11 cellular contexts compared by ENCODE assay signal in genomic region chr6:16237242-16237641, GRCh38. TPM values are rescaled to one million over a fixed set of nuclear protein-coding genes. Genes with fewer than 3 reads are reported as not detected.
A peak's percentile ranks its signal among the peaks of the same experiment; 100 is the strongest.
DNase-seq lines count a peak whose midpoint lies in the region; ATAC-seq and TF ChIP-seq lines count a peak whose summit lies in the region.
"Had no signal": no experiment of that assay in that cellular context is flagged by ENCODE, and none has a peak within 500 bp of the region (broad histone marks: within the 10 kb centered on the region; RNA-seq: fewer than 3 reads in every experiment).

No MANE protein-coding gene starts in this region.

- no peak overlapping the region for H2AFZ ChIP-seq in IMR-90 (replicated peaks; ENCODE audit: low read length, poor library complexity)

- dilution Hi-C loops in IMR-90 (cut with HindIII; ENCODE audit: low sequenced_read_pairs, unreplicated experiment) = no loop called here

- DNase-seq in CD4-positive, alpha-beta T cell = no peak
- DNase-seq in IMR-90 = no peak
- DNase-seq in central memory CD8-positive, alpha-beta T cell (ENCODE audit: low spot score in 2 of 2) = no peak
- DNase-seq in prostate gland (ENCODE audit: low spot score) = no peak
- DNase-seq in sciatic nerve (ENCODE audit: low spot score) = no peak
- DNase-seq in breast epithelium (ENCODE audit: low spot score in 2 of 2) = no peak
- no peak for DNase-seq in NCI-H82 treated with DMSO at 0.1 percent for 48 hours (lab: John Stamatoyannopoulos, UW; ENCODE audit: unreplicated experiment)
- DNase-seq: cerebellar nuclear complex, NCI-H510A treated with DMSO at 0.1 percent for 48 hours had no signal

- no peaks in the 10 kb centered on the region for H3K36me3 ChIP-seq in IMR-90 (ENCODE audit: control insufficient read depth, insufficient read depth, low read length)
- H3K36me3 ChIP-seq in prostate gland = no peaks in the 10 kb centered on the region
- no peaks in the 10 kb centered on the region for H3K36me3 ChIP-seq in breast epithelium
- H3K36me3 ChIP-seq: MG63 had no signal

- peak overlapping the region; percentile 25; the same call in 1 of the 2 replicates for H3K4ac ChIP-seq in IMR-90 (ENCODE audit: low read depth, low read length)

- no peak overlapping the region for H3K18ac ChIP-seq in IMR-90 (ENCODE audit: low read depth, low read length)

- peak overlapping the region; percentile 3; the same call in 1 of the 2 replicates for H2BK20ac ChIP-seq in IMR-90 (ENCODE audit: low read depth, low read length)

- no peaks in the 10 kb centered on the region for H3K79me1 ChIP-seq in IMR-90 (ENCODE audit: low read depth in 1 of 2, low read length in 2 of 2)

- peaks cover 14% of the 10 kb centered on the region for H3K27me3 ChIP-seq in CD4-positive, alpha-beta T cell (ENCODE audit: control insufficient read depth, insufficient read depth, low read length)
- H3K27me3 ChIP-seq in IMR-90 (ENCODE audit: control insufficient read depth, insufficient read depth, low read length) (no peaks in the 10 kb centered on the region), prostate gland (replicated peaks; ENCODE audit: insufficient read depth) (no peaks in the 10 kb centered on the region), breast epithelium (no peaks in the 10 kb centered on the region)
- H3K27me3 ChIP-seq: MG63 had no signal

- no peak for ATAC-seq in CD4-positive, alpha-beta T cell (ENCODE audit: poor library complexity)
- ATAC-seq in IMR-90 (ENCODE audit: low read depth) (no peak), sciatic nerve (no peak), GM18873 (IDR thresholded peaks at IDR 0.05; ENCODE audit: low FRiP score, unreplicated experiment) (no peak)
- ATAC-seq in central memory CD8-positive, alpha-beta T cell (replicated peaks; ENCODE audit: extremely low read depth, poor library complexity, severe bottlenecking) = no peak

- 100% methylated on average over 1 of the region's 7 CpGs; no CpG with 5 or more reads in 1 of the 2 experiments for WGBS in IMR-90 (ENCODE audit: extremely low coverage in 2 of 2, insufficient read length in 1 of 2), 2 experiments
- 95% methylated on average over 7 of the region's 7 CpGs for WGBS in prostate gland

- no peak overlapping the region for H3K27ac ChIP-seq in CD4-positive, alpha-beta T cell (ENCODE audit: low read depth, low read length)
- peak overlapping the region; percentile 13; the same call in 1 of the 2 replicates for H3K27ac ChIP-seq in IMR-90 (ENCODE audit: insufficient read depth, low read length)
- H3K27ac ChIP-seq in prostate gland = peak overlapping the region; percentile 83 to 86
- no peak overlapping the region for H3K27ac ChIP-seq in breast epithelium

- H3K9ac ChIP-seq in IMR-90 (ENCODE audit: low read depth, low read length) = 0 out of 2 replicates have a peak overlapping the region, but pooled peaks have one; percentile 1

- peak overlapping the region; percentile 57; the same call in 2 of the 3 replicates for H2BK15ac ChIP-seq in IMR-90 (ENCODE audit: low read depth, low read length)

- no peak overlapping the region for H2AK9ac ChIP-seq in IMR-90 (replicated peaks; ENCODE audit: low read depth, low read length, poor library complexity)

- no peak overlapping the region for H2BK5ac ChIP-seq in IMR-90 (ENCODE audit: low read depth, low read length, poor library complexity, severe bottlenecking)

- H2AK5ac ChIP-seq in IMR-90 (ENCODE audit: low read depth, low read length) = peak overlapping the region; percentile 8; the same call in 1 of the 2 replicates

- no peak overlapping the region for H3K4me3 ChIP-seq in IMR-90 (ENCODE audit: insufficient read depth, low read depth, low read length)
- H3K4me3 ChIP-seq in prostate gland = no peak overlapping the region
- H3K4me3 ChIP-seq in breast epithelium = no peak overlapping the region

- no peaks in the 10 kb centered on the region for H4K20me1 ChIP-seq in IMR-90 (ENCODE audit: insufficient read depth, low read length)

- no peak overlapping the region for H3K23ac ChIP-seq in IMR-90 (ENCODE audit: low read depth, low read length)

- no TSS peak for BruUV-seq in IMR-90 (replicated peaks; lab: Mats Ljungman, UMichigan)

- intact Hi-C loops in CD4-positive, alpha-beta T cell (cut with DNase I, micrococcal nuclease) = no loop called here
- intact Hi-C loops in IMR-90 (cut with micrococcal nuclease) = no loop called here
- intact Hi-C loops in prostate gland (cut with DNase I) = no loop called here
- intact Hi-C loops in sciatic nerve (cut with DNase I) = no loop called here
- intact Hi-C loops in breast epithelium (cut with DNase I; ENCODE audit: low total_unique reads) = no loop called here

- peaks cover 6% of the 10 kb centered on the region; the same call in 1 of the 2 replicates for H3K4me1 ChIP-seq in IMR-90 (ENCODE audit: control insufficient read depth, insufficient read depth, low read length)
- peaks cover 10% of the 10 kb centered on the region for H3K4me1 ChIP-seq in prostate gland (replicated peaks)
- peaks cover 0 to 6% of the 10 kb centered on the region in 2 donors for H3K4me1 ChIP-seq in breast epithelium

- no peaks in the 10 kb centered on the region for H3K9me3 ChIP-seq in CD4-positive, alpha-beta T cell (ENCODE audit: control insufficient read depth, low read length)
- H3K9me3 ChIP-seq in IMR-90 (ENCODE audit: control insufficient read depth, insufficient read depth, low read length) = no peaks in the 10 kb centered on the region
- H3K9me3 ChIP-seq in prostate gland = no peaks in the 10 kb centered on the region
- no peaks in the 10 kb centered on the region for H3K9me3 ChIP-seq in breast epithelium
- H3K9me3 ChIP-seq: MG63 had no signal

- CTCF ChIA-PET in CD4-positive, alpha-beta T cell (lab: Charles Lee) = no interaction called here
- CTCF ChIA-PET in IMR-90 (lab: Yijun Ruan, JAX) = no interaction called here

- peak overlapping the region; percentile 89 for H3K4me2 ChIP-seq in IMR-90 (ENCODE audit: low read depth, low read length)

- no peaks in the 10 kb centered on the region for H3K9me1 ChIP-seq in IMR-90 (ENCODE audit: insufficient read depth, low read length)

- H3K27ac Mint-ChIP-seq in CD4-positive, alpha-beta T cell = no peak overlapping the region
- no peak overlapping the region for H3K27ac Mint-ChIP-seq in central memory CD8-positive, alpha-beta T cell (ENCODE audit: low read depth)

- TF ChIP-seq RAD21 in IMR-90 (IDR thresholded peaks at IDR 0.05; ENCODE audit: low read length) = no peak

- no peak for TF ChIP-seq CTCF in CD4-positive, alpha-beta T cell (IDR thresholded peaks at IDR 0.05)
- TF ChIP-seq CTCF in IMR-90 (conservative IDR thresholded peaks at IDR 0.05; ENCODE audit: low read depth, low read length) = no peak
- TF ChIP-seq CTCF in prostate gland (IDR thresholded peaks at IDR 0.05) = no peak
- no peak for TF ChIP-seq CTCF in breast epithelium (IDR thresholded peaks at IDR 0.05)

- H3K36me3 Mint-ChIP-seq in CD4-positive, alpha-beta T cell (ENCODE audit: low read depth) = no peaks in the 10 kb centered on the region
- peaks cover 5% of the 10 kb centered on the region for H3K36me3 Mint-ChIP-seq in central memory CD8-positive, alpha-beta T cell (ENCODE audit: insufficient read depth)

- POLR2A ChIA-PET in CD4-positive, alpha-beta T cell (lab: Charles Lee) = no interaction called here
- POLR2A ChIA-PET in IMR-90 (lab: Charles Lee; ENCODE audit: unreplicated experiment) = no interaction called here

- peaks cover 39% of the 10 kb centered on the region for H3K27me3 Mint-ChIP-seq in CD4-positive, alpha-beta T cell
- peaks cover 41% of the 10 kb centered on the region for H3K27me3 Mint-ChIP-seq in central memory CD8-positive, alpha-beta T cell

- no peak overlapping the region for H4K5ac ChIP-seq in IMR-90 (ENCODE audit: low read depth, low read length)

- 0 out of 2 replicates have a peak overlapping the region, but pooled peaks have one; percentile 46 for H3K14ac ChIP-seq in IMR-90 (replicated peaks; ENCODE audit: low read depth, low read length)

- peaks cover 17% of the 10 kb centered on the region for H3K4me1 Mint-ChIP-seq in CD4-positive, alpha-beta T cell (ENCODE audit: low read depth)
- peaks cover 14% of the 10 kb centered on the region for H3K4me1 Mint-ChIP-seq in central memory CD8-positive, alpha-beta T cell

- TF ChIP-seq POLR2A in IMR-90 (IDR thresholded peaks at IDR 0.05; ENCODE audit: low read depth, low read length) (no peak), prostate gland (IDR thresholded peaks at IDR 0.05) (no peak), breast epithelium (IDR thresholded peaks at IDR 0.05) (no peak)

- H2BK120ac ChIP-seq in IMR-90 (ENCODE audit: low read depth, low read length) = peak overlapping the region; percentile 89

- H4K91ac ChIP-seq in IMR-90 (ENCODE audit: insufficient read depth, low read depth, low read length) = no peak overlapping the region

- in situ Hi-C loops in IMR-90 (cut with MboI; ENCODE audit: low sequenced_read_pairs) = no loop called here

- no peaks in the 10 kb centered on the region for H3K9me3 Mint-ChIP-seq in CD4-positive, alpha-beta T cell
- no peaks in the 10 kb centered on the region for H3K9me3 Mint-ChIP-seq in central memory CD8-positive, alpha-beta T cell

- peak overlapping the region; percentile 83 for H3K4me3 Mint-ChIP-seq in CD4-positive, alpha-beta T cell
- peak overlapping the region; percentile 81 for H3K4me3 Mint-ChIP-seq in central memory CD8-positive, alpha-beta T cell

- H4K8ac ChIP-seq in IMR-90 (ENCODE audit: low read depth in 2 of 2, low read length in 2 of 2) = peak overlapping the region in 1 of 2 experiments; percentile 72; a peak in 1 of 4 replicates

- no peak overlapping the region for H3K56ac ChIP-seq in IMR-90 (ENCODE audit: extremely low read depth, insufficient read depth, low read length)

TF ChIP-seq in IMR-90, 13 proteins besides CTCF, POLR2A, EP300 and RAD21 (continues in another document):
- TF ChIP-seq CHD1 (IDR thresholded peaks at IDR 0.05; ENCODE audit: low read depth, low read length) = no peak
- TF ChIP-seq USF2 (IDR thresholded peaks at IDR 0.05; ENCODE audit: low read depth, low read length) = no peak
- TF ChIP-seq CEBPB (IDR thresholded peaks at IDR 0.05; ENCODE audit: low read depth, low read length) = no peak
- TF ChIP-seq MAZ (IDR thresholded peaks at IDR 0.05; ENCODE audit: borderline replicate concordance, low read depth, low read length) = no peak
- TF ChIP-seq RCOR1 (IDR thresholded peaks at IDR 0.05; ENCODE audit: insufficient replicate concordance, low read length) = no peak

RNA-seq across cellular contexts. Expression of gene GMPR, which starts 1.1 kb away (rescaled TPM):
- total RNA-seq in CD4-positive, alpha-beta T cell = under 1 TPM; 0.63 to 0.95 TPM
- total RNA-seq in IMR-90 (2012; rRNA removed) (6.3 and 6.7 TPM in 2 replicates), prostate gland (100 to 1,000 TPM; 228 to 266 TPM), sciatic nerve (11.9 TPM), breast epithelium (10 to 100 TPM in 1 of 3 donors, 1 to 10 TPM in 2; 4.3 to 16.4 (median 5.9) TPM)
- 7.0 and 8.6 TPM in 2 replicates for polyA plus RNA-seq in IMR-90 (2012; rRNA removed)
- 7.0 and 10.0 TPM in 2 replicates for polyA plus RNA-seq in IMR-90 (2012; cell fraction: cytosol; rRNA removed)
- polyA plus RNA-seq in IMR-90 (2012; cell fraction: nucleus; rRNA removed; ENCODE audit: low replicate concordance) = 3.7 and 5.9 TPM in 2 replicates

Comparison
In these comparisons a context has a peak if more than half of its experiments do, and no peak if none do; other contexts are left out.
1. H3K27ac ChIP-seq: peak in IMR-90 (single experiment) and prostate gland (2 of 2); none in CD4-positive, alpha-beta T cell (single experiment) and breast epithelium (0 of 2).
2. RNA of gene GMPR, which starts 1.1 kb away (total RNA-seq): 228 to 266 TPM in prostate gland; 11.9 TPM in sciatic nerve (single experiment), 6.3 to 6.7 TPM in IMR-90, 4.3 to 16.4 TPM in breast epithelium and 0.63 to 0.95 TPM in CD4-positive, alpha-beta T cell; every median in the first group is over 10 times any median in the second.